ENCODE assay signal across 1 cellular context in the genomic region with DNA sequence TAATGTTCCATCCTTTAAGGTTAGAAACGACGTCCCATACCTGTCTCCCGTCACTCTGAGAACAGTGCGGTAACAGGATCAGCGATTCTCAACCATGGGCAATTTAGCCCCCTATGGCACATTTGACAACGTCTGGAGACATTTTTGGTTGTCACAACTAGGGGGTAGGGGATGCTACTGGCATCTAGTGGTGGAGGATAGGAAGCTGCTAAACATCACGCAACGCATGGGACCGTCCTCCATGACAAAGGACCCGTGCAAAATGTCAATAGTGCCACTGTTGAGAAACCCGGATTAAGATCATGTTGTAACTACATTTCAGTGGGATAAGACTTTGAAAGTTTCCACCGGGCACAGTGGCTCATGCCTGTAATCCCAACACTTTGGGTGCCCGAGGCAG.
A peak's percentile ranks its signal among the peaks of the same experiment; 100 is the strongest.
TF ChIP-seq lines count a peak whose summit lies in the region.

No MANE protein-coding gene starts in this region.

TF ChIP-seq in K562, 482 proteins besides CTCF, POLR2A, EP300 and RAD21 (continued from another document):
- TF ChIP-seq TBL1XR1 (IDR thresholded peaks at IDR 0.05; ENCODE audit: low read length in 2 of 2) (0 out of 4 replicates have a peak, but pooled peaks of 1 of the 2 experiments have one; percentile 35), MAZ (CRISPR knock-in tag; conservative IDR thresholded peaks at IDR 0.05 in 1 of 2, IDR thresholded peaks at IDR 0.05 in 1 of 2) (0 out of 4 replicates have a peak, but pooled peaks of 1 of the 2 experiments have one; percentile 36), MYC (IDR thresholded peaks at IDR 0.05; ENCODE audit: low read depth, low read length) (peak; percentile 23; the same call in 1 of the 2 replicates), MYC (CRISPR knock-in tag; IDR thresholded peaks at IDR 0.05; ENCODE audit: borderline replicate concordance, low read depth) (no peak), BHLHE40 (IDR thresholded peaks at IDR 0.05; ENCODE audit: low read length) (peak; percentile 90), KDM5B (IDR thresholded peaks at IDR 0.05; ENCODE audit: insufficient replicate concordance, low read depth, low read length) (no peak), CTBP1 (IDR thresholded peaks at IDR 0.05; ENCODE audit: borderline replicate concordance) (peak; percentile 45; the same call in 1 of the 2 replicates), FOXK2 (conservative IDR thresholded peaks at IDR 0.05 in 1 of 2, IDR thresholded peaks at IDR 0.05 in 1 of 2; ENCODE audit: low read depth in 2 of 2) (peak; percentile 28 to 41; a peak in 2 of 4 replicates), ATF1 (CRISPR knock-in tag; IDR thresholded peaks at IDR 0.05) (no peak), ATF1 (tag; IDR thresholded peaks at IDR 0.05) (peak; percentile 41; the same call in 1 of the 2 replicates), ZFP36 (IDR thresholded peaks at IDR 0.05; ENCODE audit: low read depth, low read length, partially characterized antibody) (peak; percentile 16), KLF16 (IDR thresholded peaks at IDR 0.05) (0 out of 2 replicates have a peak, but pooled peaks have one; percentile 15), JUND (IDR thresholded peaks at IDR 0.05; ENCODE audit: borderline replicate concordance, low read depth, low read length) (0 out of 2 replicates have a peak, but pooled peaks have one; percentile 40), JUND (tag; IDR thresholded peaks at IDR 0.05; ENCODE audit: borderline replicate concordance, low read depth, low read length) (no peak), KLF13 (tag; IDR thresholded peaks at IDR 0.05; ENCODE audit: borderline replicate concordance, low read depth) (0 out of 2 replicates have a peak, but pooled peaks have one; percentile 32), CEBPB (tag; IDR thresholded peaks at IDR 0.05) (peak; percentile 55), FOXK1 (CRISPR knock-in tag; IDR thresholded peaks at IDR 0.05; ENCODE audit: borderline replicate concordance) (0 out of 2 replicates have a peak, but pooled peaks have one; percentile 56), RCOR1 (IDR thresholded peaks at IDR 0.05; ENCODE audit: borderline replicate concordance in 1 of 2, low read depth in 2 of 2, low read length in 2 of 2) (peak in 1 of 2 experiments; percentile 49; a peak in 1 of 4 replicates)
- TF ChIP-seq, protein P1, sequence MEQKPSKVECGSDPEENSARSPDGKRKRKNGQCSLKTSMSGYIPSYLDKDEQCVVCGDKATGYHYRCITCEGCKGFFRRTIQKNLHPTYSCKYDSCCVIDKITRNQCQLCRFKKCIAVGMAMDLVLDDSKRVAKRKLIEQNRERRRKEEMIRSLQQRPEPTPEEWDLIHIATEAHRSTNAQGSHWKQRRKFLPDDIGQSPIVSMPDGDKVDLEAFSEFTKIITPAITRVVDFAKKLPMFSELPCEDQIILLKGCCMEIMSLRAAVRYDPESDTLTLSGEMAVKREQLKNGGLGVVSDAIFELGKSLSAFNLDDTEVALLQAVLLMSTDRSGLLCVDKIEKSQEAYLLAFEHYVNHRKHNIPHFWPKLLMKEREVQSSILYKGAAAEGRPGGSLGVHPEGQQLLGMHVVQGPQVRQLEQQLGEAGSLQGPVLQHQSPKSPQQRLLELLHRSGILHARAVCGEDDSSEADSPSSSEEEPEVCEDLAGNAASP (IDR thresholded peaks at IDR 0.05), result no peak
- TF ChIP-seq, protein P2, sequence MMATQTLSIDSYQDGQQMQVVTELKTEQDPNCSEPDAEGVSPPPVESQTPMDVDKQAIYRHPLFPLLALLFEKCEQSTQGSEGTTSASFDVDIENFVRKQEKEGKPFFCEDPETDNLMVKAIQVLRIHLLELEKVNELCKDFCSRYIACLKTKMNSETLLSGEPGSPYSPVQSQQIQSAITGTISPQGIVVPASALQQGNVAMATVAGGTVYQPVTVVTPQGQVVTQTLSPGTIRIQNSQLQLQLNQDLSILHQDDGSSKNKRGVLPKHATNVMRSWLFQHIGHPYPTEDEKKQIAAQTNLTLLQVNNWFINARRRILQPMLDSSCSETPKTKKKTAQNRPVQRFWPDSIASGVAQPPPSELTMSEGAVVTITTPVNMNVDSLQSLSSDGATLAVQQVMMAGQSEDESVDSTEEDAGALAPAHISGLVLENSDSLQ (IDR thresholded peaks at IDR 0.05), result 0 out of 2 replicates have a peak, but pooled peaks have one; percentile 6
- TF ChIP-seq, protein P3, sequence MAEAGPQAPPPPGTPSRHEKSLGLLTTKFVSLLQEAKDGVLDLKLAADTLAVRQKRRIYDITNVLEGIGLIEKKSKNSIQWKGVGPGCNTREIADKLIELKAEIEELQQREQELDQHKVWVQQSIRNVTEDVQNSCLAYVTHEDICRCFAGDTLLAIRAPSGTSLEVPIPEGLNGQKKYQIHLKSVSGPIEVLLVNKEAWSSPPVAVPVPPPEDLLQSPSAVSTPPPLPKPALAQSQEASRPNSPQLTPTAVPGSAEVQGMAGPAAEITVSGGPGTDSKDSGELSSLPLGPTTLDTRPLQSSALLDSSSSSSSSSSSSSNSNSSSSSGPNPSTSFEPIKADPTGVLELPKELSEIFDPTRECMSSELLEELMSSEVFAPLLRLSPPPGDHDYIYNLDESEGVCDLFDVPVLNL (CRISPR knock-in tag; IDR thresholded peaks at IDR 0.05; ENCODE audit: low read depth), result no peak
- TF ChIP-seq, protein P4, sequence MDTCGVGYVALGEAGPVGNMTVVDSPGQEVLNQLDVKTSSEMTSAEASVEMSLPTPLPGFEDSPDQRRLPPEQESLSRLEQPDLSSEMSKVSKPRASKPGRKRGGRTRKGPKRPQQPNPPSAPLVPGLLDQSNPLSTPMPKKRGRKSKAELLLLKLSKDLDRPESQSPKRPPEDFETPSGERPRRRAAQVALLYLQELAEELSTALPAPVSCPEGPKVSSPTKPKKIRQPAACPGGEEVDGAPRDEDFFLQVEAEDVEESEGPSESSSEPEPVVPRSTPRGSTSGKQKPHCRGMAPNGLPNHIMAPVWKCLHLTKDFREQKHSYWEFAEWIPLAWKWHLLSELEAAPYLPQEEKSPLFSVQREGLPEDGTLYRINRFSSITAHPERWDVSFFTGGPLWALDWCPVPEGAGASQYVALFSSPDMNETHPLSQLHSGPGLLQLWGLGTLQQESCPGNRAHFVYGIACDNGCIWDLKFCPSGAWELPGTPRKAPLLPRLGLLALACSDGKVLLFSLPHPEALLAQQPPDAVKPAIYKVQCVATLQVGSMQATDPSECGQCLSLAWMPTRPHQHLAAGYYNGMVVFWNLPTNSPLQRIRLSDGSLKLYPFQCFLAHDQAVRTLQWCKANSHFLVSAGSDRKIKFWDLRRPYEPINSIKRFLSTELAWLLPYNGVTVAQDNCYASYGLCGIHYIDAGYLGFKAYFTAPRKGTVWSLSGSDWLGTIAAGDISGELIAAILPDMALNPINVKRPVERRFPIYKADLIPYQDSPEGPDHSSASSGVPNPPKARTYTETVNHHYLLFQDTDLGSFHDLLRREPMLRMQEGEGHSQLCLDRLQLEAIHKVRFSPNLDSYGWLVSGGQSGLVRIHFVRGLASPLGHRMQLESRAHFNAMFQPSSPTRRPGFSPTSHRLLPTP (IDR thresholded peaks at IDR 0.05; ENCODE audit: borderline replicate concordance, extremely low read depth, insufficient read length), result no peak
